ENCODE assay signal across 23 cellular contexts in genomic region chr2:238154570-238154969, GRCh38. TPM values are rescaled to one million over a fixed set of nuclear protein-coding genes. Genes with fewer than 3 reads are reported as not detected.
DNase-seq lines count a peak whose midpoint lies in the region; ATAC-seq and TF ChIP-seq lines count a peak whose summit lies in the region.
"Had no signal": no experiment of that assay in that cellular context is flagged by ENCODE, and none has a peak within 500 bp of the region (broad histone marks: within the 10 kb centered on the region; RNA-seq: fewer than 3 reads in every experiment).

No MANE protein-coding gene starts in this region.

- peaks cover 20% of the 10 kb centered on the region for H3K4me1 Mint-ChIP-seq in nephron

- no peaks in the 10 kb centered on the region for H3K4me1 ChIP-seq in right cardiac atrium (ENCODE audit: control insufficient read depth, insufficient read depth, low read length)
- H3K4me1 ChIP-seq in psoas muscle, result peaks cover 59% of the 10 kb centered on the region
- H3K4me1 ChIP-seq: BE2C had no signal

- WGBS in right cardiac atrium, result 90% methylated on average over 10 of the region's 10 CpGs
- 78 to 87% (median 80%) methylated on average over 10 of the region's 10 CpGs for WGBS in psoas muscle, 3 donors

- H3K4me3 Mint-ChIP-seq in nephron, result no peak overlapping the region
- H3K4me3 Mint-ChIP-seq: CD4-positive, CD25-positive, alpha-beta regulatory T cell had no signal

- H3K27ac Mint-ChIP-seq in nephron, result peak overlapping the region in 2 of 3 experiments; percentile 29 to 64
- H3K27ac Mint-ChIP-seq: CD4-positive, CD25-positive, alpha-beta regulatory T cell; CD8-positive, alpha-beta memory T cell had no signal

- no peaks in the 10 kb centered on the region for H3K9me3 Mint-ChIP-seq in nephron
- H3K9me3 Mint-ChIP-seq: CD4-positive, CD25-positive, alpha-beta regulatory T cell had no signal

- ATAC-seq in right cardiac atrium, result no peak
- ATAC-seq in left cardiac atrium, result no peak
- no peak for ATAC-seq in psoas muscle
- no peak for ATAC-seq in HG03039 (IDR thresholded peaks at IDR 0.05; ENCODE audit: unreplicated experiment)
- ATAC-seq: GM12878 had no signal

- DNase-seq in right cardiac atrium, result peak; percentile 15 to 33 (median 20)
- no peak for DNase-seq in left cardiac atrium
- peak; percentile 14 to 52 for DNase-seq in psoas muscle
- no peak for DNase-seq in NCI-H2196 treated with DMSO at 0.1 percent for 48 hours (lab: John Stamatoyannopoulos, UW; ENCODE audit: unreplicated experiment)
- no peak for DNase-seq in germinal center (ENCODE audit: low spot score)
- DNase-seq: 8988T; BE2C; C1 segment of cervical spinal cord; CD4-positive, CD25-positive, alpha-beta regulatory T cell; CD8-positive, alpha-beta memory T cell; COR-L47; DMS 273 treated with DMSO at 0.1 percent for 48 hours; DND-41; EL; GM23248 had no signal

- H3K27ac ChIP-seq in right cardiac atrium (ENCODE audit: low read length), result no peak overlapping the region
- peak overlapping the region; percentile 69 for H3K27ac ChIP-seq in psoas muscle
- H3K27ac ChIP-seq: GM23248, HL-60 had no signal

- TF ChIP-seq CTCF in nephron (IDR thresholded peaks at IDR 0.05; ENCODE audit: unreplicated experiment in 3 of 3) (no peak), psoas muscle (IDR thresholded peaks at IDR 0.05) (no peak)

- intact Hi-C loops in right cardiac atrium (cut with DNase I) (no loop called here), left cardiac atrium (cut with DNase I) (no loop called here), psoas muscle (cut with DNase I) (no loop called here)

- H3K9me3 ChIP-seq in right cardiac atrium (ENCODE audit: control insufficient read depth, low read length) (no peaks in the 10 kb centered on the region), psoas muscle (no peaks in the 10 kb centered on the region)
- H3K9me3 ChIP-seq: BE2C, HAP-1 had no signal

- H3K36me3 ChIP-seq in psoas muscle (ENCODE audit: insufficient read depth in 1 of 2, low read depth in 1 of 2), result peaks cover 3 to 16% of the 10 kb centered on the region in 2 donors
- H3K36me3 ChIP-seq: BE2C, HAP-1 had no signal

- H3K27me3 Mint-ChIP-seq in nephron (ENCODE audit: low read depth), result peaks cover 14% of the 10 kb centered on the region

- no peaks in the 10 kb centered on the region for H3K36me3 Mint-ChIP-seq in nephron (ENCODE audit: low read depth)
- H3K36me3 Mint-ChIP-seq: CD4-positive, CD25-positive, alpha-beta regulatory T cell; CD8-positive, alpha-beta memory T cell had no signal

- H3K4me3 ChIP-seq in right cardiac atrium (ENCODE audit: low read length), result no peak overlapping the region
- no peak overlapping the region for H3K4me3 ChIP-seq in psoas muscle
- H3K4me3 ChIP-seq: GM12878, GM23248, HAP-1 had no signal

- H3K27me3 ChIP-seq in right cardiac atrium (ENCODE audit: control insufficient read depth, insufficient read depth), result no peaks in the 10 kb centered on the region
- H3K27me3 ChIP-seq in psoas muscle (ENCODE audit: insufficient read depth in 3 of 3, low read length in 2 of 3), result peaks cover 0 to 10% (median 5%) of the 10 kb centered on the region in 3 donors

RNA-seq across cellular contexts. Expression of gene ERFE, which starts 4.2 kb away (rescaled TPM):
- under 1 TPM in 3 of 4 donors, not detected in 1; 0.35 to 0.81 (median 0.69) TPM for total RNA-seq in right cardiac atrium
- 0.16 TPM for polyA plus RNA-seq in right cardiac atrium
- 1 to 10 TPM in 1 of 2 donors, not detected in 1; 1.2 TPM for total RNA-seq in left cardiac atrium
- total RNA-seq in psoas muscle, result 10 to 100 TPM in 1 of 4 donors, 1 to 10 TPM in 3; 1.8 to 18.2 (median 4.5) TPM
- 10 to 100 TPM in 1 of 3 donors, 1 to 10 TPM in 2; 1.4 to 15.4 (median 1.7) TPM for polyA plus RNA-seq in psoas muscle
- total RNA-seq: CD4-positive, CD25-positive, alpha-beta regulatory T cell; GM12878 had no signal
- polyA plus RNA-seq: CD8-positive, alpha-beta memory T cell; GM12878 had no signal

RNA-seq across cellular contexts. Expression of gene KLHL30, which starts 16.1 kb away (rescaled TPM):
- total RNA-seq in right cardiac atrium (10 to 100 TPM; 16.9 to 34.4 (median 23.8) TPM), left cardiac atrium (10 to 100 TPM; 15.8 to 16.6 TPM), psoas muscle (100 to 1,000 TPM in 3 of 4 donors, 10 to 100 TPM in 1; 82.1 to 175 (median 153) TPM)
- polyA plus RNA-seq in right cardiac atrium (15.9 TPM), psoas muscle (100 to 1,000 TPM in 1 of 3 donors, 10 to 100 TPM in 2; 67.7 to 121 (median 91.7) TPM)
- total RNA-seq: A673; CD4-positive, CD25-positive, alpha-beta regulatory T cell; CD8-positive, alpha-beta memory T cell; GM12878; H4; HT1080 had no signal
- polyA plus RNA-seq: CD4-positive, CD25-positive, alpha-beta regulatory T cell; CD8-positive, alpha-beta memory T cell had no signal

RNA-seq across cellular contexts. Expression of gene ILKAP, which starts 48.9 kb away (rescaled TPM):
- total RNA-seq in right cardiac atrium (10 to 100 TPM; 24.4 to 34.1 (median 30.7) TPM), left cardiac atrium (10 to 100 TPM; 23.4 to 27.9 TPM), psoas muscle (10 to 100 TPM; 31.8 to 43.8 (median 39.3) TPM)
- polyA plus RNA-seq in right cardiac atrium (34.3 TPM), psoas muscle (10 to 100 TPM; 55.2 to 66.6 (median 58.4) TPM)

RNA-seq across cellular contexts. Expression of gene ESPNL, which starts 54.4 kb away (rescaled TPM):
- under 1 TPM; 0.29 to 0.60 (median 0.56) TPM for total RNA-seq in right cardiac atrium
- polyA plus RNA-seq in right cardiac atrium, result 0.79 TPM
- total RNA-seq in left cardiac atrium, result under 1 TPM; 0.15 to 0.26 TPM
- under 1 TPM in 3 of 4 donors, not detected in 1; 0.17 to 0.32 (median 0.22) TPM for total RNA-seq in psoas muscle
- under 1 TPM; 0.04 to 0.14 (median 0.12) TPM for polyA plus RNA-seq in psoas muscle
- total RNA-seq: CD4-positive, CD25-positive, alpha-beta regulatory T cell; CD8-positive, alpha-beta memory T cell; H4 had no signal
- polyA plus RNA-seq: CD4-positive, CD25-positive, alpha-beta regulatory T cell; CD8-positive, alpha-beta memory T cell had no signal

Comparison
In these comparisons a context has a peak if more than half of its experiments do, and no peak if none do; other contexts are left out.
1. DNase-seq: peak in right cardiac atrium (3 of 3) and psoas muscle (2 of 2); none in left cardiac atrium (single experiment), NCI-H2196 treated with DMSO at 0.1 percent for 48 hours (single experiment) and germinal center (single experiment).